ENCODE assay signal across 1 cellular context in genomic region chr6:6003334-6004146, GRCh38.
TF ChIP-seq lines count a peak whose summit lies in the region.

No MANE protein-coding gene starts in this region.

TF ChIP-seq in GM23338, 12 proteins besides CTCF, POLR2A, EP300 and RAD21 (continued from another document):
- TF ChIP-seq ZNF462 (CRISPR knock-in tag; IDR thresholded peaks at IDR 0.05), result no peak
- no peak for TF ChIP-seq ZNF331 (CRISPR knock-in tag; IDR thresholded peaks at IDR 0.05; ENCODE audit: low read depth)
TF ChIP-seq in GM23338: peak in this region for 2.
